Comparison of ENCODE assay signal across 1 cellular context in the genomic region with DNA sequence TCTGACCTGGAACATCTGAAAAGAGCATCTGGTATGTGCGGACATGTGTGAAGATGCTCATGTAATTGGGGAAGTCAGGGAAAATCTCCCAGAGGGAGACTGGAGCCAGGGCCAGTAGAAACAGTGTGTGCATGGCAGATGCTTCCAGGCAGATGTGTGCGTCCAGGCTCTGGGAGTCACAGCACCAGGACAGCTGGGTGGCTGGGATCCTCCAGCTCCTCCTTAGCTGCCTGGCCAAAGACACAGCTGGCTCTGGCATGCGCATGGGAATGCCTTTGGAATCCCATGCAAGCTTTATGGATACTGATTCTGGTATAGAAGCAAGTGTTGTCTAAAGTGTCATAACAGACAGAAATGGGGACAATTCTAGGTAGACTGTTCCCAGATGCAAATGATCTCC.
TF ChIP-seq lines count a peak whose summit lies in the region.

No MANE protein-coding gene starts in this region.

TF ChIP-seq in IMR-90, 13 proteins besides CTCF, POLR2A, EP300 and RAD21 (continued from another document):
- TF ChIP-seq MXI1 (IDR thresholded peaks at IDR 0.05; ENCODE audit: borderline replicate concordance, low read depth, low read length) (no peak), FOS (IDR thresholded peaks at IDR 0.05; ENCODE audit: low read depth, low read length) (no peak), SMC3 (IDR thresholded peaks at IDR 0.05; ENCODE audit: low read depth, low read length) (no peak), CEBPB (IDR thresholded peaks at IDR 0.05; ENCODE audit: low read depth, low read length) (no peak), NFE2L2 (IDR thresholded peaks at IDR 0.05; ENCODE audit: low read depth, low read length) (no peak), MAZ (IDR thresholded peaks at IDR 0.05; ENCODE audit: borderline replicate concordance, low read depth, low read length) (no peak), RFX5 (IDR thresholded peaks at IDR 0.05; ENCODE audit: low read depth, low read length) (no peak), BHLHE40 (IDR thresholded peaks at IDR 0.05; ENCODE audit: low read depth, low read length) (no peak), MAFK (IDR thresholded peaks at IDR 0.05; ENCODE audit: low read depth, low read length) (no peak)
- TF ChIP-seq, protein P1, sequence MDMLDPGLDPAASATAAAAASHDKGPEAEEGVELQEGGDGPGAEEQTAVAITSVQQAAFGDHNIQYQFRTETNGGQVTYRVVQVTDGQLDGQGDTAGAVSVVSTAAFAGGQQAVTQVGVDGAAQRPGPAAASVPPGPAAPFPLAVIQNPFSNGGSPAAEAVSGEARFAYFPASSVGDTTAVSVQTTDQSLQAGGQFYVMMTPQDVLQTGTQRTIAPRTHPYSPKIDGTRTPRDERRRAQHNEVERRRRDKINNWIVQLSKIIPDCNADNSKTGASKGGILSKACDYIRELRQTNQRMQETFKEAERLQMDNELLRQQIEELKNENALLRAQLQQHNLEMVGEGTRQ (IDR thresholded peaks at IDR 0.05; ENCODE audit: low read depth, low read length), result no peak
